17 cellular contexts compared by ENCODE assay signal in genomic region chr14:23571701-23572523, GRCh38. TPM values are rescaled to one million over a fixed set of nuclear protein-coding genes. Genes with fewer than 3 reads are reported as not detected.
DNase-seq lines count a peak whose midpoint lies in the region; ATAC-seq and TF ChIP-seq lines count a peak whose summit lies in the region.
"Had no signal": no experiment of that assay in that cellular context is flagged by ENCODE, and none has a peak within 500 bp of the region (broad histone marks: within the 10 kb centered on the region; RNA-seq: fewer than 3 reads in every experiment).

No MANE protein-coding gene starts in this region.

- intact Hi-C loops in CD14-positive monocyte (cut with micrococcal nuclease): no loop called here
- intact Hi-C loops in dendritic cell treated with granulocyte-macrophage colony-stimulating factor and Interleukin-4, amounts not matched to agents 40 ng/mL and 50 ng/mL, for 4 days (cut with micrococcal nuclease): loop anchor here (5.0 kb wide), 1 partner anchor 520 kb away; the partner anchor contains the start of gene PCK2

- H3K9me3 ChIP-seq in mucosa of stomach (ENCODE audit: control insufficient read depth, low read length): no peaks in the 10 kb centered on the region

- H3K9ac ChIP-seq in mucosa of stomach (ENCODE audit: low read length): peak overlapping the region; percentile 22

- H3K36me3 Mint-ChIP-seq in CD14-positive monocyte: peaks cover 3 to 7% of the 10 kb centered on the region in 2 donors
- peaks cover 7% of the 10 kb centered on the region for H3K36me3 Mint-ChIP-seq in dendritic cell treated with granulocyte-macrophage colony-stimulating factor and Interleukin-4, amounts not matched to agents 40 ng/mL and 50 ng/mL, for 4 days (ENCODE audit: low read depth)
- H3K36me3 Mint-ChIP-seq: activated naive CD8-positive, alpha-beta T cell had no signal

- DNase-seq in CD14-positive monocyte (ENCODE audit: low spot score) (peak; percentile 33), KG1 (lab: John Stamatoyannopoulos, UW) (peak; percentile 5), OCI-M1 (lab: John Stamatoyannopoulos, UW) (no peak), OCI-M2 (lab: John Stamatoyannopoulos, UW; ENCODE audit: unreplicated experiment) (no peak), GM13977 (ENCODE audit: low spot score) (no peak)
- DNase-seq: activated T-cell treated with anti-CD3 and anti-CD28 coated beads, Interleukin-2, amount 50 U/mL, for 24 hours; GF-D8; IMR-90; kidney; NCI-H2081; occipital lobe; stimulated activated CD4-positive, alpha-beta T cell treated with anti-CD3 and anti-CD28 coated beads, Interleukin-2, amount 100 ng/mL, for 24 hours had no signal

- peak overlapping the region; percentile 68 to 90 for H3K4me3 Mint-ChIP-seq in CD14-positive monocyte
- peak overlapping the region; percentile 58 for H3K4me3 Mint-ChIP-seq in dendritic cell treated with granulocyte-macrophage colony-stimulating factor and Interleukin-4, amounts not matched to agents 40 ng/mL and 50 ng/mL, for 4 days
- H3K4me3 Mint-ChIP-seq: activated naive CD8-positive, alpha-beta T cell; activated T-cell treated with anti-CD3 and anti-CD28 coated beads, Interleukin-2, amount 50 U/mL, for 24 hours had no signal

- H3K9me3 Mint-ChIP-seq in CD14-positive monocyte: peaks cover 0 to 16% (median 8%) of the 10 kb centered on the region in 7 donors
- H3K9me3 Mint-ChIP-seq in dendritic cell treated with granulocyte-macrophage colony-stimulating factor and Interleukin-4, amounts not matched to agents 40 ng/mL and 50 ng/mL, for 4 days: no peaks in the 10 kb centered on the region
- H3K9me3 Mint-ChIP-seq: activated T-cell treated with anti-CD3 and anti-CD28 coated beads, Interleukin-2, amount 50 U/mL, for 24 hours had no signal

- in situ Hi-C loops in GM13977 (cut with MboI; ENCODE audit: low pct_unique_long_range_greater_than_20kb, low sequenced_read_pairs, unreplicated experiment): no loop called here

- peaks cover 34% of the 10 kb centered on the region for H3K4me1 ChIP-seq in mucosa of stomach (ENCODE audit: control insufficient read depth, insufficient read depth, low read length)

- H3K27ac Mint-ChIP-seq in CD14-positive monocyte: peak overlapping the region; percentile 85 to 98 (median 94)
- peak overlapping the region; percentile 95 for H3K27ac Mint-ChIP-seq in dendritic cell treated with granulocyte-macrophage colony-stimulating factor and Interleukin-4, amounts not matched to agents 40 ng/mL and 50 ng/mL, for 4 days
- H3K27ac Mint-ChIP-seq: activated naive CD8-positive, alpha-beta T cell; activated T-cell treated with anti-CD3 and anti-CD28 coated beads, Interleukin-2, amount 50 U/mL, for 24 hours had no signal

- H3K36me3 ChIP-seq in mucosa of stomach (ENCODE audit: control insufficient read depth, insufficient read depth, low read length): no peaks in the 10 kb centered on the region

- H3K27me3 Mint-ChIP-seq in CD14-positive monocyte (ENCODE audit: low read depth in 3 of 3): peaks cover 16 to 23% (median 21%) of the 10 kb centered on the region in 3 donors
- H3K27me3 Mint-ChIP-seq in dendritic cell treated with granulocyte-macrophage colony-stimulating factor and Interleukin-4, amounts not matched to agents 40 ng/mL and 50 ng/mL, for 4 days: peaks cover 16% of the 10 kb centered on the region

- TF ChIP-seq CTCF in CD14-positive monocyte (IDR thresholded peaks at IDR 0.05) (no peak), GM13977 (IDR thresholded peaks at IDR 0.05; ENCODE audit: extremely low read depth, insufficient read depth, missing control alignments) (no peak)

- H3K27me3 ChIP-seq in mucosa of stomach (ENCODE audit: control insufficient read depth, insufficient read depth, low read length): peaks cover 34% of the 10 kb centered on the region

- peaks cover 60% of the 10 kb centered on the region for H3K4me1 Mint-ChIP-seq in CD14-positive monocyte
- peaks cover 74% of the 10 kb centered on the region for H3K4me1 Mint-ChIP-seq in dendritic cell treated with granulocyte-macrophage colony-stimulating factor and Interleukin-4, amounts not matched to agents 40 ng/mL and 50 ng/mL, for 4 days (ENCODE audit: low read depth)

- no peak for ATAC-seq in GM21737 (IDR thresholded peaks at IDR 0.05; ENCODE audit: unreplicated experiment)

- H3K4me3 ChIP-seq in mucosa of stomach (ENCODE audit: low read length): no peak overlapping the region

RNA-seq across cellular contexts. Expression of gene AP1G2, which starts 4.3 kb away (rescaled TPM):
- polyA plus RNA-seq in CD14-positive monocyte: 10 to 100 TPM; 32.2 to 37.0 TPM

RNA-seq across cellular contexts. Expression of gene JPH4, which starts 6.7 kb away (rescaled TPM):
- polyA plus RNA-seq in CD14-positive monocyte: 1 to 10 TPM; 3.7 to 4.1 TPM
- polyA plus RNA-seq: fibroblast of lung, IMR-90 had no signal

RNA-seq across cellular contexts. Expression of gene THTPA, which starts 15.8 kb away (rescaled TPM):
- 10 to 100 TPM; 15.3 to 17.0 TPM for polyA plus RNA-seq in CD14-positive monocyte

RNA-seq across cellular contexts. Expression of gene ZFHX2, which starts 20.3 kb away (rescaled TPM):
- under 1 TPM in 1 of 2 donors, not detected in 1; 0.07 TPM for polyA plus RNA-seq in CD14-positive monocyte
- polyA plus RNA-seq: fibroblast of lung had no signal

Comparison
In these comparisons a context has a peak if more than half of its experiments do, and no peak if none do; other contexts are left out.
1. DNase-seq: peak in CD14-positive monocyte (single experiment) and KG1 (single experiment); none in OCI-M1 (single experiment), OCI-M2 (single experiment) and GM13977 (single experiment).